Comparison of ENCODE assay signal across 24 cellular contexts in the genomic region with DNA sequence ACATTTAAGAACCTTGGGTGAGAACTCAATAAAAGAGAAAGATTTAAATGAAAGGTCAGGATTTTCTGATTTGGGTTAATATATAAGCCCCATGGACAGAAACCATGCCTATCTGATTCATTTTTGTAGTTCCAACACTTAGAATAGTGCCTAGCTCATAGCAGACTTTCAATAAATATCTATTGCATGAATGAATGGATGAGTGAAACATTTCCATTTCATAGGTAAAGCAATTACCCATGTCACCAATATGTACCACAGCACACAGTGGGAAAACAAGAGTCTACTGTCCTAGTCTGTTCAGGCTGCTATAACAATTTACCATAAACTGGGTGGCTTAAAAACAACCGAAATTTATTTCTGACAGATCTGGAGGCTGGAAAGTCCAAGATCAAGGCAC.
DNase-seq lines count a peak whose midpoint lies in the region; ATAC-seq and TF ChIP-seq lines count a peak whose summit lies in the region.
"Had no signal": no experiment of that assay in that cellular context is flagged by ENCODE, and none has a peak within 500 bp of the region (broad histone marks: within the 10 kb centered on the region; RNA-seq: fewer than 3 reads in every experiment).

No MANE protein-coding gene starts in this region.

- no peaks in the 10 kb centered on the region for H3K9me3 Mint-ChIP-seq in activated T-helper 17 cell treated with anti-CD3 and anti-CD28 coated beads, Interleukin-2, amount 50 U/mL, for 72 hours
- H3K9me3 Mint-ChIP-seq: stimulated activated naive CD8-positive, alpha-beta T cell treated with anti-CD3 and anti-CD28 coated beads, Interleukin-15, amount 100 ng/mL, for 72 hours had no signal

- no peak for TF ChIP-seq CTCF in osteoblast (IDR thresholded peaks at IDR 0.05; ENCODE audit: extremely low read depth, low read depth, low read length)

- H4K20me1 ChIP-seq in osteoblast (ENCODE audit: insufficient read depth, low read length) = no peaks in the 10 kb centered on the region

- H3K27ac ChIP-seq in effector memory CD4-positive, alpha-beta T cell (ENCODE audit: insufficient read depth, low read length, poor library complexity, severe bottlenecking) = no peak overlapping the region
- H3K27ac ChIP-seq in osteoblast (ENCODE audit: low read depth, low read length) = no peak overlapping the region
- H3K27ac ChIP-seq: heart right ventricle, left ventricle myocardium inferior, RWPE1, skin epidermis had no signal

- H3K27me3 ChIP-seq in effector memory CD4-positive, alpha-beta T cell (replicated peaks; ENCODE audit: control insufficient read depth, insufficient read depth, low read length, poor library complexity, severe bottlenecking) = no peaks in the 10 kb centered on the region
- no peaks in the 10 kb centered on the region for H3K27me3 ChIP-seq in osteoblast (ENCODE audit: insufficient read depth, low read length)
- H3K27me3 ChIP-seq: heart right ventricle had no signal

- peak; percentile 70 for ATAC-seq in GM19025 (IDR thresholded peaks at IDR 0.05; ENCODE audit: low read depth, unreplicated experiment)
- ATAC-seq in HG02610 (IDR thresholded peaks at IDR 0.05; ENCODE audit: unreplicated experiment) = peak; percentile 58
- ATAC-seq in HG03159 (IDR thresholded peaks at IDR 0.05; ENCODE audit: unreplicated experiment) = peak; percentile 66
- peak; percentile 78 for ATAC-seq in activated T-helper 17 cell treated with anti-CD3 and anti-CD28 coated beads, Interleukin-2, amount 50 U/mL, for 72 hours (replicated peaks)
- ATAC-seq: heart right ventricle; mucosa of descending colon; SK-N-SH treated with all-trans-retinoic acid at 6 μM for 48 hours; stimulated activated naive CD8-positive, alpha-beta T cell treated with anti-CD3 and anti-CD28 coated beads, Interleukin-15, amount 100 ng/mL, for 72 hours had no signal

- H3K36me3 ChIP-seq in effector memory CD4-positive, alpha-beta T cell (ENCODE audit: control insufficient read depth, insufficient read depth, low read length) = no peaks in the 10 kb centered on the region
- no peaks in the 10 kb centered on the region for H3K36me3 ChIP-seq in osteoblast (ENCODE audit: insufficient read depth, low read length)
- H3K36me3 ChIP-seq: heart right ventricle, left ventricle myocardium inferior had no signal

- H3K4me1 Mint-ChIP-seq in activated T-helper 17 cell treated with anti-CD3 and anti-CD28 coated beads, Interleukin-2, amount 50 U/mL, for 72 hours = no peaks in the 10 kb centered on the region
- H3K4me1 Mint-ChIP-seq: brain; CD4-positive, alpha-beta memory T cell; immature natural killer cell; neural crest cell; stimulated activated naive CD8-positive, alpha-beta T cell treated with anti-CD3 and anti-CD28 coated beads, Interleukin-15, amount 100 ng/mL, for 72 hours had no signal

- H3K4me3 ChIP-seq in effector memory CD4-positive, alpha-beta T cell (ENCODE audit: insufficient read depth, low read depth, low read length, poor library complexity, severe bottlenecking) = no peak overlapping the region
- no peak overlapping the region for H3K4me3 ChIP-seq in osteoblast (ENCODE audit: insufficient read depth, low read length)
- H3K4me3 ChIP-seq: heart right ventricle, left ventricle myocardium inferior, mucosa of descending colon, skin epidermis had no signal

- H2AFZ ChIP-seq in osteoblast (ENCODE audit: low read length) = no peak overlapping the region

- no peak overlapping the region for H3K27ac Mint-ChIP-seq in activated T-helper 17 cell treated with anti-CD3 and anti-CD28 coated beads, Interleukin-2, amount 50 U/mL, for 72 hours
- H3K27ac Mint-ChIP-seq: brain; CD4-positive, alpha-beta memory T cell; immature natural killer cell; progenitor cell of endocrine pancreas; stimulated activated naive CD8-positive, alpha-beta T cell treated with anti-CD3 and anti-CD28 coated beads, Interleukin-15, amount 100 ng/mL, for 72 hours had no signal

- no peak overlapping the region for H3K4me2 ChIP-seq in osteoblast (ENCODE audit: insufficient read depth, low read length)

- no peaks in the 10 kb centered on the region for H3K27me3 Mint-ChIP-seq in activated T-helper 17 cell treated with anti-CD3 and anti-CD28 coated beads, Interleukin-2, amount 50 U/mL, for 72 hours
- H3K27me3 Mint-ChIP-seq: brain, progenitor cell of endocrine pancreas had no signal

- H3K36me3 Mint-ChIP-seq in activated T-helper 17 cell treated with anti-CD3 and anti-CD28 coated beads, Interleukin-2, amount 50 U/mL, for 72 hours (ENCODE audit: low read depth) = no peaks in the 10 kb centered on the region
- H3K36me3 Mint-ChIP-seq: CD4-positive, alpha-beta memory T cell; immature natural killer cell had no signal

- H3K79me2 ChIP-seq in osteoblast (ENCODE audit: insufficient read depth, low read length) = no peaks in the 10 kb centered on the region

- H3K4me3 Mint-ChIP-seq in activated T-helper 17 cell treated with anti-CD3 and anti-CD28 coated beads, Interleukin-2, amount 50 U/mL, for 72 hours = no peak overlapping the region
- H3K4me3 Mint-ChIP-seq: brain; CD4-positive, alpha-beta memory T cell; immature natural killer cell; neural crest cell; stimulated activated naive CD8-positive, alpha-beta T cell treated with anti-CD3 and anti-CD28 coated beads, Interleukin-15, amount 100 ng/mL, for 72 hours had no signal

- H3K9me3 ChIP-seq in effector memory CD4-positive, alpha-beta T cell (ENCODE audit: control insufficient read depth, low read length) = no peaks in the 10 kb centered on the region
- no peaks in the 10 kb centered on the region for H3K9me3 ChIP-seq in osteoblast (ENCODE audit: low read depth, low read length)
- H3K9me3 ChIP-seq: heart right ventricle, left ventricle myocardium inferior, mucosa of descending colon had no signal

- no peaks in the 10 kb centered on the region for H3K4me1 ChIP-seq in effector memory CD4-positive, alpha-beta T cell (ENCODE audit: control insufficient read depth, insufficient read depth, low read length, poor library complexity, severe bottlenecking)
- no peaks in the 10 kb centered on the region for H3K4me1 ChIP-seq in osteoblast (ENCODE audit: insufficient read depth, low read length)
- H3K4me1 ChIP-seq: heart right ventricle, left ventricle myocardium inferior had no signal

- DNase-seq in effector memory CD4-positive, alpha-beta T cell = no peak
- DNase-seq in SKM-1 treated with dmso at 0.1 percent for 144 hours (lab: John Stamatoyannopoulos, UW; ENCODE audit: unreplicated experiment) = no peak
- DNase-seq in NCI-H2029 treated with DMSO at 0.1 percent for 48 hours (lab: John Stamatoyannopoulos, UW) = no peak
- DNase-seq in osteoblast (ENCODE audit: insufficient read length, low spot score, missing footprints) = no peak
- DNase-seq: CD4-positive, alpha-beta memory T cell; GDM1; heart right ventricle; immature natural killer cell; left ventricle myocardium inferior; mucosa of descending colon; NCI-H1930; stimulated activated naive CD8-positive, alpha-beta T cell treated with anti-CD3 and anti-CD28 coated beads, Interleukin-15, amount 100 ng/mL, for 72 hours; T1000; trophoblast cell had no signal
